1 cellular context compared by ENCODE assay signal in genomic region chr10:124708246-124708779, GRCh38.
TF ChIP-seq lines count a peak whose summit lies in the region.

No MANE protein-coding gene starts in this region.

TF ChIP-seq in HepG2, 621 proteins besides CTCF, POLR2A, EP300 and RAD21 (continued from another document):
- TF ChIP-seq FOSL2 (CRISPR knock-in tag; IDR thresholded peaks at IDR 0.05) (peak; percentile 47; the same call in 1 of the 2 replicates), SNAPC5 (CRISPR knock-in tag; IDR thresholded peaks at IDR 0.05; ENCODE audit: borderline replicate concordance) (no peak), DBP (CRISPR knock-in tag; IDR thresholded peaks at IDR 0.05; ENCODE audit: not compliant biosample characterization) (no peak), SAP130 (CRISPR knock-in tag; IDR thresholded peaks at IDR 0.05; ENCODE audit: low read depth) (peak; percentile 74), ZBTB2 (CRISPR knock-in tag; IDR thresholded peaks at IDR 0.05; ENCODE audit: low read depth) (no peak), HBP1 (CRISPR knock-in tag; IDR thresholded peaks at IDR 0.05; ENCODE audit: low read depth) (0 out of 2 replicates have a peak, but pooled peaks have one; percentile 39), ZBTB25 (CRISPR knock-in tag; IDR thresholded peaks at IDR 0.05) (no peak), ZNF740 (CRISPR knock-in tag; IDR thresholded peaks at IDR 0.05) (no peak), SKIL (CRISPR knock-in tag; IDR thresholded peaks at IDR 0.05; ENCODE audit: borderline replicate concordance) (peak; percentile 85), MLXIP (CRISPR knock-in tag; IDR thresholded peaks at IDR 0.05; ENCODE audit: borderline replicate concordance) (no peak), CC2D1A (CRISPR knock-in tag; IDR thresholded peaks at IDR 0.05) (no peak), SP4 (CRISPR knock-in tag; IDR thresholded peaks at IDR 0.05) (0 out of 2 replicates have a peak, but pooled peaks have one; percentile 18), UBTF (CRISPR knock-in tag; IDR thresholded peaks at IDR 0.05) (0 out of 2 replicates have a peak, but pooled peaks have one; percentile 7), GTF2F1 (IDR thresholded peaks at IDR 0.05; ENCODE audit: low read length) (no peak)
